In genomic region chr6:31865205-31866118, GRCh38 we compare ENCODE assay signal across 1 cellular context.
TF ChIP-seq lines count a peak whose summit lies in the region.

No MANE protein-coding gene starts in this region.

TF ChIP-seq in HCT116, 20 proteins besides CTCF, POLR2A, EP300 and RAD21:
- TF ChIP-seq YY1 (IDR thresholded peaks at IDR 0.05; ENCODE audit: extremely low read depth, insufficient replicate concordance, low read depth, low read length) = no peak
- no peak for TF ChIP-seq ATF3 (IDR thresholded peaks at IDR 0.05)
- TF ChIP-seq, protein P1, sequence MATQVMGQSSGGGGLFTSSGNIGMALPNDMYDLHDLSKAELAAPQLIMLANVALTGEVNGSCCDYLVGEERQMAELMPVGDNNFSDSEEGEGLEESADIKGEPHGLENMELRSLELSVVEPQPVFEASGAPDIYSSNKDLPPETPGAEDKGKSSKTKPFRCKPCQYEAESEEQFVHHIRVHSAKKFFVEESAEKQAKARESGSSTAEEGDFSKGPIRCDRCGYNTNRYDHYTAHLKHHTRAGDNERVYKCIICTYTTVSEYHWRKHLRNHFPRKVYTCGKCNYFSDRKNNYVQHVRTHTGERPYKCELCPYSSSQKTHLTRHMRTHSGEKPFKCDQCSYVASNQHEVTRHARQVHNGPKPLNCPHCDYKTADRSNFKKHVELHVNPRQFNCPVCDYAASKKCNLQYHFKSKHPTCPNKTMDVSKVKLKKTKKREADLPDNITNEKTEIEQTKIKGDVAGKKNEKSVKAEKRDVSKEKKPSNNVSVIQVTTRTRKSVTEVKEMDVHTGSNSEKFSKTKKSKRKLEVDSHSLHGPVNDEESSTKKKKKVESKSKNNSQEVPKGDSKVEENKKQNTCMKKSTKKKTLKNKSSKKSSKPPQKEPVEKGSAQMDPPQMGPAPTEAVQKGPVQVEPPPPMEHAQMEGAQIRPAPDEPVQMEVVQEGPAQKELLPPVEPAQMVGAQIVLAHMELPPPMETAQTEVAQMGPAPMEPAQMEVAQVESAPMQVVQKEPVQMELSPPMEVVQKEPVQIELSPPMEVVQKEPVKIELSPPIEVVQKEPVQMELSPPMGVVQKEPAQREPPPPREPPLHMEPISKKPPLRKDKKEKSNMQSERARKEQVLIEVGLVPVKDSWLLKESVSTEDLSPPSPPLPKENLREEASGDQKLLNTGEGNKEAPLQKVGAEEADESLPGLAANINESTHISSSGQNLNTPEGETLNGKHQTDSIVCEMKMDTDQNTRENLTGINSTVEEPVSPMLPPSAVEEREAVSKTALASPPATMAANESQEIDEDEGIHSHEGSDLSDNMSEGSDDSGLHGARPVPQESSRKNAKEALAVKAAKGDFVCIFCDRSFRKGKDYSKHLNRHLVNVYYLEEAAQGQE (IDR thresholded peaks at IDR 0.05; ENCODE audit: low read depth) = no peak
- TF ChIP-seq, protein P2, sequence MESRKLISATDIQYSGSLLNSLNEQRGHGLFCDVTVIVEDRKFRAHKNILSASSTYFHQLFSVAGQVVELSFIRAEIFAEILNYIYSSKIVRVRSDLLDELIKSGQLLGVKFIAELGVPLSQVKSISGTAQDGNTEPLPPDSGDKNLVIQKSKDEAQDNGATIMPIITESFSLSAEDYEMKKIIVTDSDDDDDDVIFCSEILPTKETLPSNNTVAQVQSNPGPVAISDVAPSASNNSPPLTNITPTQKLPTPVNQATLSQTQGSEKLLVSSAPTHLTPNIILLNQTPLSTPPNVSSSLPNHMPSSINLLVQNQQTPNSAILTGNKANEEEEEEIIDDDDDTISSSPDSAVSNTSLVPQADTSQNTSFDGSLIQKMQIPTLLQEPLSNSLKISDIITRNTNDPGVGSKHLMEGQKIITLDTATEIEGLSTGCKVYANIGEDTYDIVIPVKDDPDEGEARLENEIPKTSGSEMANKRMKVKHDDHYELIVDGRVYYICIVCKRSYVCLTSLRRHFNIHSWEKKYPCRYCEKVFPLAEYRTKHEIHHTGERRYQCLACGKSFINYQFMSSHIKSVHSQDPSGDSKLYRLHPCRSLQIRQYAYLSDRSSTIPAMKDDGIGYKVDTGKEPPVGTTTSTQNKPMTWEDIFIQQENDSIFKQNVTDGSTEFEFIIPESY (IDR thresholded peaks at IDR 0.05; ENCODE audit: extremely low read depth, insufficient replicate concordance, low read length) = no peak
- no peak for TF ChIP-seq FOSL1 (IDR thresholded peaks at IDR 0.05; ENCODE audit: low read depth)
- TF ChIP-seq EZH2phosphoT487 (IDR thresholded peaks at IDR 0.05; ENCODE audit: borderline replicate concordance) = no peak
- TF ChIP-seq ELF1 (IDR thresholded peaks at IDR 0.05; ENCODE audit: borderline replicate concordance, low read depth) = no peak
- TF ChIP-seq EGR1 (IDR thresholded peaks at IDR 0.05; ENCODE audit: low read depth) = no peak
- TF ChIP-seq ZFX (IDR thresholded peaks at IDR 0.05) = no peak
- no peak for TF ChIP-seq CBX3 (IDR thresholded peaks at IDR 0.05; ENCODE audit: low read depth)
- TF ChIP-seq EZH2 (IDR thresholded peaks at IDR 0.05) = no peak
- no peak for TF ChIP-seq SRF (IDR thresholded peaks at IDR 0.05; ENCODE audit: low read depth)
- TF ChIP-seq JUND (IDR thresholded peaks at IDR 0.05) = no peak
- no peak for TF ChIP-seq TCF7L2 (IDR thresholded peaks at IDR 0.05; ENCODE audit: borderline replicate concordance, extremely low read depth, insufficient read depth, insufficient read length)
- TF ChIP-seq SP1 (IDR thresholded peaks at IDR 0.05; ENCODE audit: low read depth) = no peak
